In genomic region chr22:28935140-28935539, GRCh38 we compare ENCODE assay signal across 1 cellular context.
TF ChIP-seq lines count a peak whose summit lies in the region.

No MANE protein-coding gene starts in this region.

TF ChIP-seq in HepG2, 621 proteins besides CTCF, POLR2A, EP300 and RAD21 (continued from another document):
- TF ChIP-seq AFF4 (CRISPR knock-in tag; IDR thresholded peaks at IDR 0.05) (no peak), HNF4A (CRISPR knock-in tag; IDR thresholded peaks at IDR 0.05) (peak; percentile 19; the same call in 1 of the 2 replicates), ZNF687 (CRISPR knock-in tag; IDR thresholded peaks at IDR 0.05) (peak; percentile 38), ZNF234 (CRISPR knock-in tag; conservative IDR thresholded peaks at IDR 0.05) (no peak), TAF1 (CRISPR knock-in tag; IDR thresholded peaks at IDR 0.05) (no peak), ZSCAN20 (CRISPR knock-in tag; IDR thresholded peaks at IDR 0.05; ENCODE audit: borderline replicate concordance) (no peak), GATAD1 (CRISPR knock-in tag; IDR thresholded peaks at IDR 0.05) (no peak), RBM22 (optimal IDR thresholded peaks at IDR 0.05; ENCODE audit: low read length) (peak; percentile 29), ZBTB33 (CRISPR knock-in tag; IDR thresholded peaks at IDR 0.05) (0 out of 2 replicates have a peak, but pooled peaks have one; percentile 38), FOXO1 (CRISPR knock-in tag; IDR thresholded peaks at IDR 0.05) (no peak), SP4 (CRISPR knock-in tag; IDR thresholded peaks at IDR 0.05) (no peak)
- TF ChIP-seq, protein P1, sequence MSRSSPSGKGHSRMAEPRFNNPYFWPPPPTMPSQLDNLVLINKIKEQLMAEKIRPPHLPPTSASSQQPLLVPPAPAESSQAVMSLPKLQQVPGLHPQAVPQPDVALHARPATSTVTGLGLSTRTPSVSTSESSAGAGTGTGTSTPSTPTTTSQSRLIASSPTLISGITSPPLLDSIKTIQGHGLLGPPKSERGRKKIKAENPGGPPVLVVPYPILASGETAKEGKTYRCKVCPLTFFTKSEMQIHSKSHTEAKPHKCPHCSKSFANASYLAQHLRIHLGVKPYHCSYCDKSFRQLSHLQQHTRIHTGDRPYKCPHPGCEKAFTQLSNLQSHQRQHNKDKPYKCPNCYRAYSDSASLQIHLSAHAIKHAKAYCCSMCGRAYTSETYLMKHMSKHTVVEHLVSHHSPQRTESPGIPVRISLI (CRISPR knock-in tag; IDR thresholded peaks at IDR 0.05; ENCODE audit: borderline replicate concordance) = no peak
